Comparison of ENCODE assay signal across 8 cellular contexts in the genomic region with DNA sequence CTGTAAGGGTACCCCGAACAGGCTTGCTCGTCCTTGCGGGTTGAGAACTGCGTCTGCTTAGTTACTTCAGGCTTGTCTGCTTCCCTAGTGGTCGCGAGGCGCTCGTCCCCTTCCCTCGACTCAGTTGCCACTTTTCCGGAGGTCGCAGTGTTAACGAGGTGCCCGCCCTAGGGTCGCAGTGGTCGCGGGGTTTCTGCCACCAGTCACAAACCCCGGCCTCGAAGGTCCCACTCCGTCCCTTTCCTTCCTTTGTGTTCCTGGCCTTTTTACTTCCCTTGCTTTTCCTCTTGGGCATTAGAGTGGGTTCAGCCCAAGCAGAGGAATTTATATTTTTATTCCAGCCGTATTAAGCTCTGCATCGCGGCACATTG. TPM values are rescaled to one million over a fixed set of nuclear protein-coding genes. Genes with fewer than 3 reads are reported as not detected.
A peak's percentile ranks its signal among the peaks of the same experiment; 100 is the strongest.
DNase-seq lines count a peak whose midpoint lies in the region; ATAC-seq and TF ChIP-seq lines count a peak whose summit lies in the region.

No MANE protein-coding gene starts in this region.

- peak; percentile 31 for ATAC-seq in GM19438 (IDR thresholded peaks at IDR 0.05; ENCODE audit: low read depth, unreplicated experiment)
- ATAC-seq in RWPE2 (ENCODE audit: low read depth): peak; percentile 4; the same call in 1 of the 3 replicates
- ATAC-seq in HG03442 (IDR thresholded peaks at IDR 0.05; ENCODE audit: unreplicated experiment): no peak
- no peak for ATAC-seq in left lobe of liver

- H3K27ac ChIP-seq in RWPE2 (ENCODE audit: poor library complexity, severe bottlenecking): peak overlapping the region; percentile 74
- H3K27ac ChIP-seq in fibroblast of lung (ENCODE audit: insufficient read depth, low read length): peak overlapping the region; percentile 99

- no peaks in the 10 kb centered on the region for H4K20me1 ChIP-seq in fibroblast of lung (ENCODE audit: control insufficient read depth, extremely low read depth, insufficient read depth, low read length)

- peaks cover 33% of the 10 kb centered on the region for H3K79me2 ChIP-seq in fibroblast of lung (ENCODE audit: control insufficient read depth, insufficient read depth, low read length)

- H3K4me1 ChIP-seq in RWPE2 (ENCODE audit: insufficient read depth, poor library complexity, severe bottlenecking) (no peaks in the 10 kb centered on the region), fibroblast of lung (ENCODE audit: control insufficient read depth, extremely low read depth, insufficient read depth, low read length) (no peaks in the 10 kb centered on the region), skeletal muscle satellite cell (ENCODE audit: control insufficient read depth, insufficient read depth, low read length) (peaks cover 8% of the 10 kb centered on the region)

- peaks cover 24% of the 10 kb centered on the region for H3K36me3 ChIP-seq in RWPE2 (ENCODE audit: low read depth)
- no peaks in the 10 kb centered on the region for H3K36me3 ChIP-seq in fibroblast of lung (ENCODE audit: control insufficient read depth, insufficient read depth, low read length)
- H3K36me3 ChIP-seq in skeletal muscle satellite cell (ENCODE audit: insufficient read depth, low read length): peaks cover 15% of the 10 kb centered on the region

- peak overlapping the region; percentile 89 for H2AFZ ChIP-seq in fibroblast of lung (ENCODE audit: low read length)

- H3K9me3 ChIP-seq in RWPE2 (ENCODE audit: severe bottlenecking) (no peaks in the 10 kb centered on the region), fibroblast of lung (ENCODE audit: control insufficient read depth, insufficient read depth, low read depth, low read length) (no peaks in the 10 kb centered on the region), skeletal muscle satellite cell (replicated peaks; ENCODE audit: low read length) (no peaks in the 10 kb centered on the region)

- TF ChIP-seq CTCF in RWPE2 (IDR thresholded peaks at IDR 0.05; ENCODE audit: poor library complexity, severe bottlenecking): no peak
- no peak for TF ChIP-seq CTCF in fibroblast of lung (conservative IDR thresholded peaks at IDR 0.05 in 1 of 2, IDR thresholded peaks at IDR 0.05 in 1 of 2; ENCODE audit: low read depth in 1 of 2, low read length in 2 of 2)

- H3K27me3 ChIP-seq in RWPE2 (ENCODE audit: insufficient read depth, poor library complexity, severe bottlenecking) (no peaks in the 10 kb centered on the region), fibroblast of lung (ENCODE audit: control insufficient read depth, insufficient read depth, low read length) (no peaks in the 10 kb centered on the region), skeletal muscle satellite cell (ENCODE audit: control insufficient read depth, insufficient read depth, low read length) (no peaks in the 10 kb centered on the region)

- H3K9ac ChIP-seq in fibroblast of lung (ENCODE audit: insufficient read depth, low read length) (peak overlapping the region; percentile 100), skeletal muscle satellite cell (ENCODE audit: low read depth, low read length) (peak overlapping the region; percentile 97)

- H3K4me2 ChIP-seq in fibroblast of lung (ENCODE audit: extremely low read depth, insufficient read depth, low read length) (peak overlapping the region; percentile 71), skeletal muscle satellite cell (ENCODE audit: low read length) (peak overlapping the region; percentile 87)

- peak overlapping the region; percentile 79 for H3K4me3 ChIP-seq in RWPE2 (ENCODE audit: severe bottlenecking)
- H3K4me3 ChIP-seq in fibroblast of lung (replicated peaks in 1 of 4; ENCODE audit: control extremely low read depth in 1 of 4, insufficient read depth in 1 of 4, low read depth in 3 of 4, low read length in 4 of 4): peak overlapping the region; percentile 91 to 100 (median 98)
- peak overlapping the region; percentile 92 for H3K4me3 ChIP-seq in skeletal muscle satellite cell (ENCODE audit: low read length)

- DNase-seq in RWPE2 (ENCODE audit: low spot score): no peak
- no peak for DNase-seq in fibroblast of lung (ENCODE audit: low read depth in 2 of 2)
- DNase-seq in hepatic stellate cell (ENCODE audit: low spot score): no peak
- DNase-seq in 8988T: no peak
- DNase-seq in left lobe of liver (ENCODE audit: low spot score): no peak

RNA-seq across cellular contexts. Expression of a gene that starts 0.3 kb away (rescaled TPM):
- total RNA-seq in fibroblast of lung (18.5 and 21.3 TPM in 2 replicates), left lobe of liver (33.8 TPM)
- polyA plus RNA-seq in fibroblast of lung: 29.6 and 49.1 TPM in 2 replicates
- 30.5 and 52.4 TPM in 2 replicates for polyA plus RNA-seq in fibroblast of lung (2012)
- polyA minus RNA-seq in fibroblast of lung (ENCODE audit: low replicate concordance): 59.7 and 76.3 TPM in 2 replicates
- 35.0 and 40.2 TPM in 2 replicates for total RNA-seq in skeletal muscle satellite cell (2012; rRNA removed)

RNA-seq across cellular contexts. Expression of a gene that starts 23.0 kb away (rescaled TPM):
- total RNA-seq in fibroblast of lung (109 and 122 TPM in 2 replicates), left lobe of liver (94.9 TPM)
- 190 and 191 TPM in 2 replicates for polyA plus RNA-seq in fibroblast of lung
- 382 and 410 TPM in 2 replicates for polyA plus RNA-seq in fibroblast of lung (2012)
- polyA minus RNA-seq in fibroblast of lung (ENCODE audit: low replicate concordance): 27.8 and 29.3 TPM in 2 replicates
- 85.9 and 93.3 TPM in 2 replicates for total RNA-seq in skeletal muscle satellite cell (2012; rRNA removed)

RNA-seq across cellular contexts. Expression of a gene that starts 51.5 kb away (rescaled TPM):
- 51.9 and 78.8 TPM in 2 replicates for total RNA-seq in fibroblast of lung
- 142 and 271 TPM in 2 replicates for polyA plus RNA-seq in fibroblast of lung
- polyA plus RNA-seq in fibroblast of lung (2012): 255 and 440 TPM in 2 replicates
- polyA minus RNA-seq in fibroblast of lung (ENCODE audit: low replicate concordance): 29.1 and 33.6 TPM in 2 replicates
- total RNA-seq in skeletal muscle satellite cell (2012; rRNA removed): 209 and 251 TPM in 2 replicates
- total RNA-seq in left lobe of liver: 14.8 TPM

RNA-seq across cellular contexts. Expression of a gene that starts 55.6 kb away (rescaled TPM):
- total RNA-seq in fibroblast of lung (8.0 and 13.0 TPM in 2 replicates), left lobe of liver (17.9 TPM)
- polyA plus RNA-seq in fibroblast of lung: 14.4 and 21.8 TPM in 2 replicates
- 15.7 and 20.2 TPM in 2 replicates for polyA plus RNA-seq in fibroblast of lung (2012)
- 60.0 and 62.1 TPM in 2 replicates for polyA minus RNA-seq in fibroblast of lung (ENCODE audit: low replicate concordance)
- total RNA-seq in skeletal muscle satellite cell (2012; rRNA removed): 11.4 and 15.5 TPM in 2 replicates

RNA-seq across cellular contexts. Expression of a gene that starts 55.9 kb away (rescaled TPM):
- 44.7 and 51.5 TPM in 2 replicates for total RNA-seq in fibroblast of lung
- polyA plus RNA-seq in fibroblast of lung: 44.2 and 62.8 TPM in 2 replicates
- polyA plus RNA-seq in fibroblast of lung (2012): 49.1 and 72.4 TPM in 2 replicates
- polyA minus RNA-seq in fibroblast of lung (ENCODE audit: low replicate concordance): 27.5 and 38.9 TPM in 2 replicates
- 55.7 and 64.9 TPM in 2 replicates for total RNA-seq in skeletal muscle satellite cell (2012; rRNA removed)
- total RNA-seq in left lobe of liver: 36.1 TPM

Comparison
In these comparisons a context has a peak if more than half of its experiments do, and no peak if none do; other contexts are left out.
1. ATAC-seq: peak in GM19438 (single experiment) and RWPE2 (single experiment); none in HG03442 (single experiment) and left lobe of liver (single experiment).
2. Peak in every context shown above with its lines, with median percentiles within 50 percentile points of each other: H3K4me3 ChIP-seq.